In genomic region chr9:14899042-14899814, GRCh38 we compare ENCODE assay signal across 1 cellular context.
TF ChIP-seq lines count a peak whose summit lies in the region.

No MANE protein-coding gene starts in this region.

TF ChIP-seq in H1, 55 proteins besides CTCF, POLR2A, EP300 and RAD21:
- no peak for TF ChIP-seq HDAC6 (IDR thresholded peaks at IDR 0.05; ENCODE audit: low read depth, low read length)
- no peak for TF ChIP-seq GABPA (IDR thresholded peaks at IDR 0.05; ENCODE audit: borderline replicate concordance, insufficient read depth, low read length)
- TF ChIP-seq FOSL1 (IDR thresholded peaks at IDR 0.05; ENCODE audit: insufficient read depth, low read depth, low read length) = no peak
- TF ChIP-seq TAF1 (IDR thresholded peaks at IDR 0.05; ENCODE audit: low read depth, low read length) = no peak
- TF ChIP-seq E2F6 (IDR thresholded peaks at IDR 0.05) = no peak
- no peak for TF ChIP-seq POU5F1 (IDR thresholded peaks at IDR 0.05; ENCODE audit: low read depth, low read length)
- TF ChIP-seq KDM5A (IDR thresholded peaks at IDR 0.05; ENCODE audit: low read length) = no peak
- TF ChIP-seq SIN3A (conservative IDR thresholded peaks at IDR 0.05 in 1 of 2, IDR thresholded peaks at IDR 0.05 in 1 of 2; ENCODE audit: low read depth in 1 of 2, low read length in 2 of 2) = no peak
- TF ChIP-seq SP2 (IDR thresholded peaks at IDR 0.05; ENCODE audit: low read length) = no peak
- no peak for TF ChIP-seq ATF3 (IDR thresholded peaks at IDR 0.05; ENCODE audit: insufficient read depth, low read depth, low read length)
- TF ChIP-seq ZNF274 (IDR thresholded peaks at IDR 0.05; ENCODE audit: borderline replicate concordance, extremely low read depth, low read length) = no peak
- TF ChIP-seq SRF (IDR thresholded peaks at IDR 0.05; ENCODE audit: low read depth, low read length) = no peak
- TF ChIP-seq CEBPB (IDR thresholded peaks at IDR 0.05; ENCODE audit: low read depth, low read length) = no peak
